Comparison of ENCODE assay signal across 8 cellular contexts in genomic region chr7:5494683-5495561, GRCh38. TPM values are rescaled to one million over a fixed set of nuclear protein-coding genes. Genes with fewer than 3 reads are reported as not detected.
A peak's percentile ranks its signal among the peaks of the same experiment; 100 is the strongest.
DNase-seq lines count a peak whose midpoint lies in the region; ATAC-seq and TF ChIP-seq lines count a peak whose summit lies in the region.

No MANE protein-coding gene starts in this region.

- no peak overlapping the region for H3K4me3 ChIP-seq in Jurkat, Clone E6-1 (ENCODE audit: low read length)
- H3K4me3 ChIP-seq in fibroblast of lung (replicated peaks in 1 of 4; ENCODE audit: control extremely low read depth in 1 of 4, insufficient read depth in 1 of 4, low read depth in 3 of 4, low read length in 4 of 4), result peak overlapping the region in 1 of 4 experiments; percentile 22
- H3K4me3 ChIP-seq in stomach, result peak overlapping the region; percentile 16 to 35 (median 31)

- H3K27ac Mint-ChIP-seq in activated T-helper 1 cell treated with anti-CD3 and anti-CD28 coated beads, Interleukin-12 subunit alpha, Interleukin-12 subunit beta, Interleukin-2, Interleukin-4 antibody, amounts not matched to agents 30 ng/mL and 10 ng/mL and 1 ng/mL, durations not matched to agents 14 hours and 24 hours and 36 hours, result no peak overlapping the region
- H3K27ac Mint-ChIP-seq in nephron progenitor cell, result no peak overlapping the region

- peaks cover 6% of the 10 kb centered on the region for H3K79me2 ChIP-seq in fibroblast of lung (ENCODE audit: control insufficient read depth, insufficient read depth, low read length)

- H3K4me1 ChIP-seq in fibroblast of lung (ENCODE audit: control insufficient read depth, extremely low read depth, insufficient read depth, low read length) (peaks cover 7% of the 10 kb centered on the region), stomach (peaks cover 16 to 45% (median 37%) of the 10 kb centered on the region in 4 donors)

- peak; percentile 96 for TF ChIP-seq CTCF in C4-2B (conservative IDR thresholded peaks at IDR 0.05)
- TF ChIP-seq CTCF in fibroblast of lung (conservative IDR thresholded peaks at IDR 0.05 in 1 of 2, IDR thresholded peaks at IDR 0.05 in 1 of 2; ENCODE audit: low read depth in 1 of 2, low read length in 2 of 2), result peak; percentile 79 to 89
- TF ChIP-seq CTCF in nephron progenitor cell (IDR thresholded peaks at IDR 0.05), result peak; percentile 97
- peak in 5 of 7 experiments; percentile 86 to 95 (median 89) for TF ChIP-seq CTCF in stomach (IDR thresholded peaks at IDR 0.05)

- H3K9me3 ChIP-seq in fibroblast of lung (ENCODE audit: control insufficient read depth, insufficient read depth, low read depth, low read length), result no peaks in the 10 kb centered on the region
- no peaks in the 10 kb centered on the region for H3K9me3 ChIP-seq in stomach

- peak overlapping the region; percentile 75 for H3K4me2 ChIP-seq in fibroblast of lung (ENCODE audit: extremely low read depth, insufficient read depth, low read length)

- H3K27me3 ChIP-seq in fibroblast of lung (ENCODE audit: control insufficient read depth, insufficient read depth, low read length), result no peaks in the 10 kb centered on the region
- no peaks in the 10 kb centered on the region for H3K27me3 ChIP-seq in stomach

- peak; percentile 79 for DNase-seq in Jurkat, Clone E6-1 (ENCODE audit: low read depth, low spot score)
- DNase-seq in RKO (ENCODE audit: low spot score) (peak; percentile 82), fibroblast of lung (ENCODE audit: low read depth in 2 of 2) (peak; percentile 63 to 73), nephron progenitor cell (peak; percentile 87), stomach (peak; percentile 77)
- peak; percentile 73 for DNase-seq in activated T-helper 1 cell treated with anti-CD3 and anti-CD28 coated beads, Interleukin-12 subunit alpha, Interleukin-12 subunit beta, Interleukin-2, Interleukin-4 antibody, amounts not matched to agents 30 ng/mL and 10 ng/mL and 1 ng/mL, durations not matched to agents 14 hours and 24 hours and 36 hours (ENCODE audit: low spot score)

- no peak for TF ChIP-seq POLR2A in stomach (IDR thresholded peaks at IDR 0.05)

- H3K4me1 Mint-ChIP-seq in activated T-helper 1 cell treated with anti-CD3 and anti-CD28 coated beads, Interleukin-12 subunit alpha, Interleukin-12 subunit beta, Interleukin-2, Interleukin-4 antibody, amounts not matched to agents 30 ng/mL and 10 ng/mL and 1 ng/mL, durations not matched to agents 14 hours and 24 hours and 36 hours (ENCODE audit: low read depth), result peaks cover 12% of the 10 kb centered on the region
- H3K4me1 Mint-ChIP-seq in nephron progenitor cell, result peaks cover 16% of the 10 kb centered on the region

- no peaks in the 10 kb centered on the region for H3K9me3 Mint-ChIP-seq in activated T-helper 1 cell treated with anti-CD3 and anti-CD28 coated beads, Interleukin-12 subunit alpha, Interleukin-12 subunit beta, Interleukin-2, Interleukin-4 antibody, amounts not matched to agents 30 ng/mL and 10 ng/mL and 1 ng/mL, durations not matched to agents 14 hours and 24 hours and 36 hours
- H3K9me3 Mint-ChIP-seq in nephron progenitor cell, result no peaks in the 10 kb centered on the region

- no peaks in the 10 kb centered on the region for H3K27me3 Mint-ChIP-seq in activated T-helper 1 cell treated with anti-CD3 and anti-CD28 coated beads, Interleukin-12 subunit alpha, Interleukin-12 subunit beta, Interleukin-2, Interleukin-4 antibody, amounts not matched to agents 30 ng/mL and 10 ng/mL and 1 ng/mL, durations not matched to agents 14 hours and 24 hours and 36 hours (ENCODE audit: insufficient read depth)
- H3K27me3 Mint-ChIP-seq in nephron progenitor cell (ENCODE audit: low read depth, poor library complexity), result peaks cover 3% of the 10 kb centered on the region

- no peaks in the 10 kb centered on the region for H4K20me1 ChIP-seq in fibroblast of lung (ENCODE audit: control insufficient read depth, extremely low read depth, insufficient read depth, low read length)

- peak; percentile 81 for ATAC-seq in GM19452 (IDR thresholded peaks at IDR 0.05; ENCODE audit: unreplicated experiment)

- H3K36me3 ChIP-seq in fibroblast of lung (ENCODE audit: control insufficient read depth, insufficient read depth, low read length), result peaks cover 11% of the 10 kb centered on the region
- H3K36me3 ChIP-seq in stomach, result peaks cover under 1 to 35% (median 27%) of the 10 kb centered on the region in 4 donors

- no peak for TF ChIP-seq EP300 in stomach (IDR thresholded peaks at IDR 0.05)

- H3K9ac ChIP-seq in fibroblast of lung (ENCODE audit: insufficient read depth, low read length), result no peak overlapping the region

- H3K4me3 Mint-ChIP-seq in activated T-helper 1 cell treated with anti-CD3 and anti-CD28 coated beads, Interleukin-12 subunit alpha, Interleukin-12 subunit beta, Interleukin-2, Interleukin-4 antibody, amounts not matched to agents 30 ng/mL and 10 ng/mL and 1 ng/mL, durations not matched to agents 14 hours and 24 hours and 36 hours, result no peak overlapping the region
- H3K4me3 Mint-ChIP-seq in nephron progenitor cell, result no peak overlapping the region

- intact Hi-C loops in activated T-helper 1 cell treated with anti-CD3 and anti-CD28 coated beads, Interleukin-12 subunit alpha, Interleukin-12 subunit beta, Interleukin-2, Interleukin-4 antibody, amounts not matched to agents 30 ng/mL and 10 ng/mL and 1 ng/mL, durations not matched to agents 14 hours and 24 hours and 36 hours (cut with micrococcal nuclease), result loop anchor here (1.0 to 5.0 kb wide), 4 partner anchors 64 to 332 kb away; no protein-coding TSS in a partner anchor
- intact Hi-C loops in stomach (cut with DNase I; ENCODE audit: low total_unique reads), result loop anchor here (5.0 to 10.0 kb wide), 3 partner anchors 57 to 210 kb away; no protein-coding TSS in a partner anchor

- 6 to 36% (median 26%) methylated on average over 28 to 41 of the region's 41 CpGs for WGBS in stomach, 5 donors

- H3K27ac ChIP-seq in C4-2B, result peak overlapping the region; percentile 60
- H3K27ac ChIP-seq in fibroblast of lung (ENCODE audit: insufficient read depth, low read length), result peak overlapping the region; percentile 20
- peak overlapping the region; percentile 47 to 77 (median 61) for H3K27ac ChIP-seq in stomach

- no peak overlapping the region for H2AFZ ChIP-seq in fibroblast of lung (ENCODE audit: low read length)

- peaks cover 15% of the 10 kb centered on the region for H3K36me3 Mint-ChIP-seq in activated T-helper 1 cell treated with anti-CD3 and anti-CD28 coated beads, Interleukin-12 subunit alpha, Interleukin-12 subunit beta, Interleukin-2, Interleukin-4 antibody, amounts not matched to agents 30 ng/mL and 10 ng/mL and 1 ng/mL, durations not matched to agents 14 hours and 24 hours and 36 hours (ENCODE audit: low read depth)
- peaks cover 15% of the 10 kb centered on the region for H3K36me3 Mint-ChIP-seq in nephron progenitor cell (ENCODE audit: low read depth)

RNA-seq across cellular contexts. Expression of gene FBXL18, which starts 18.7 kb away (rescaled TPM):
- polyA plus RNA-seq in Jurkat, Clone E6-1 (2012; ENCODE audit: insufficient read depth, insufficient read length), result 4.5 TPM
- 14.7 and 14.9 TPM in 2 replicates for total RNA-seq in activated T-helper 1 cell treated with anti-CD3 and anti-CD28 coated beads, Interleukin-12 subunit alpha, Interleukin-12 subunit beta, Interleukin-2, Interleukin-4 antibody, amounts not matched to agents 30 ng/mL and 10 ng/mL and 1 ng/mL, durations not matched to agents 14 hours and 24 hours and 36 hours
- total RNA-seq in fibroblast of lung (3.3 and 5.1 TPM in 2 replicates), stomach (10 to 100 TPM in 4 of 5 donors, 1 to 10 TPM in 1; 2.8 to 23.2 (median 14.6) TPM)
- polyA plus RNA-seq in fibroblast of lung (2.9 and 3.1 TPM in 2 replicates), stomach (1 to 10 TPM in 2 of 3 donors, under 1 TPM in 1; 0.93 to 2.2 (median 1.7) TPM)
- polyA plus RNA-seq in fibroblast of lung (2012), result 6.0 and 6.1 TPM in 2 replicates
- 13.2 and 16.1 TPM in 2 replicates for polyA minus RNA-seq in fibroblast of lung (ENCODE audit: low replicate concordance)

RNA-seq across cellular contexts. Expression of gene ACTB, which starts 35.5 kb away (rescaled TPM):
- 12,249 TPM for polyA plus RNA-seq in Jurkat, Clone E6-1 (2012; ENCODE audit: insufficient read depth, insufficient read length)
- total RNA-seq in activated T-helper 1 cell treated with anti-CD3 and anti-CD28 coated beads, Interleukin-12 subunit alpha, Interleukin-12 subunit beta, Interleukin-2, Interleukin-4 antibody, amounts not matched to agents 30 ng/mL and 10 ng/mL and 1 ng/mL, durations not matched to agents 14 hours and 24 hours and 36 hours, result 7,557 and 7,602 TPM in 2 replicates
- total RNA-seq in fibroblast of lung (1,742 and 2,599 TPM in 2 replicates), stomach (1,000 to 10,000 TPM; 1,436 to 4,897 (median 3,222) TPM)
- polyA plus RNA-seq in fibroblast of lung (6,970 and 7,302 TPM in 2 replicates), stomach (1,000 to 10,000 TPM; 2,327 to 6,028 (median 4,530) TPM)
- 11,369 and 11,817 TPM in 2 replicates for polyA plus RNA-seq in fibroblast of lung (2012)
- polyA minus RNA-seq in fibroblast of lung (ENCODE audit: low replicate concordance), result 42,169 and 43,266 TPM in 2 replicates
